In genomic region chr3:30477149-30477921, GRCh38 we compare ENCODE assay signal across 2 cellular contexts.
TF ChIP-seq lines count a peak whose summit lies in the region.

No MANE protein-coding gene starts in this region.

TF ChIP-seq in A549, 52 proteins besides CTCF, POLR2A, EP300 and RAD21 (continued from another document):
- TF ChIP-seq ELK1 (IDR thresholded peaks at IDR 0.05; ENCODE audit: low read depth, low read length), result no peak
- TF ChIP-seq ZFP36 (IDR thresholded peaks at IDR 0.05; ENCODE audit: borderline replicate concordance, partially characterized antibody), result no peak
- TF ChIP-seq BCL3 (IDR thresholded peaks at IDR 0.05), result no peak
- no peak for TF ChIP-seq HOXA7 (CRISPR knock-in tag; IDR thresholded peaks at IDR 0.05)
- no peak for TF ChIP-seq PHF8 (IDR thresholded peaks at IDR 0.05; ENCODE audit: borderline replicate concordance, low read depth)
- no peak for TF ChIP-seq KDM1A (IDR thresholded peaks at IDR 0.05; ENCODE audit: low read depth)
- no peak for TF ChIP-seq HMGXB4 (CRISPR knock-in tag; IDR thresholded peaks at IDR 0.05; ENCODE audit: borderline replicate concordance)
- TF ChIP-seq PBX3 (IDR thresholded peaks at IDR 0.05), result no peak
- TF ChIP-seq ATOH8 (CRISPR knock-in tag; IDR thresholded peaks at IDR 0.05; ENCODE audit: low read depth), result no peak
- TF ChIP-seq RARB (CRISPR knock-in tag; IDR thresholded peaks at IDR 0.05), result no peak
- no peak for TF ChIP-seq RCOR1 (IDR thresholded peaks at IDR 0.05; ENCODE audit: low read depth, low read length)
- TF ChIP-seq JUNB (IDR thresholded peaks at IDR 0.05), result no peak
- TF ChIP-seq CBX2 (IDR thresholded peaks at IDR 0.05; ENCODE audit: borderline replicate concordance, low read depth), result no peak
- no peak for TF ChIP-seq EHMT2 (IDR thresholded peaks at IDR 0.05; ENCODE audit: low read depth)

TF ChIP-seq in GM23338, 12 proteins besides CTCF, POLR2A, EP300 and RAD21:
- no peak for TF ChIP-seq ZNF462 (CRISPR knock-in tag; IDR thresholded peaks at IDR 0.05)
- TF ChIP-seq CREB1 (CRISPR knock-in tag; IDR thresholded peaks at IDR 0.05; ENCODE audit: low read depth), result no peak
- TF ChIP-seq POLR2AphosphoS5 (IDR thresholded peaks at IDR 0.05; ENCODE audit: low read depth), result no peak
- TF ChIP-seq EZH2 (IDR thresholded peaks at IDR 0.05; ENCODE audit: low read depth, unreplicated experiment), result no peak
- TF ChIP-seq EZH2phosphoT487 (IDR thresholded peaks at IDR 0.05; ENCODE audit: unreplicated experiment), result no peak
- TF ChIP-seq REST (IDR thresholded peaks at IDR 0.05; ENCODE audit: unreplicated experiment), result no peak
- no peak for TF ChIP-seq ZNF331 (CRISPR knock-in tag; IDR thresholded peaks at IDR 0.05; ENCODE audit: low read depth)
- no peak for TF ChIP-seq ETS1 (IDR thresholded peaks at IDR 0.05)
TF ChIP-seq in GM23338: peak in this region for 0.
